In genomic region chr4:183407128-183407585, GRCh38 we compare ENCODE assay signal across 8 cellular contexts. TPM values are rescaled to one million over a fixed set of nuclear protein-coding genes. Genes with fewer than 3 reads are reported as not detected.
DNase-seq lines count a peak whose midpoint lies in the region; ATAC-seq and TF ChIP-seq lines count a peak whose summit lies in the region.

No MANE protein-coding gene starts in this region.

- TF ChIP-seq POLR2A in vagina (IDR thresholded peaks at IDR 0.05): no peak

- H3K9me3 Mint-ChIP-seq in T-cell: no peaks in the 10 kb centered on the region

- intact Hi-C loops in vagina (cut with DNase I): no loop called here

- no peaks in the 10 kb centered on the region for H3K27me3 Mint-ChIP-seq in T-cell

- H3K4me1 ChIP-seq in right atrium auricular region: no peaks in the 10 kb centered on the region
- no peaks in the 10 kb centered on the region for H3K4me1 ChIP-seq in vagina

- H3K27me3 ChIP-seq in right atrium auricular region (no peaks in the 10 kb centered on the region), vagina (no peaks in the 10 kb centered on the region)

- TF ChIP-seq CTCF in GM12875 (IDR thresholded peaks at IDR 0.05; ENCODE audit: borderline replicate concordance, insufficient read depth, low read depth, low read length) (peak; percentile 94), right atrium auricular region (IDR thresholded peaks at IDR 0.05) (peak; percentile 95 to 97), vagina (IDR thresholded peaks at IDR 0.05) (peak; percentile 60 to 93 (median 82))

- DNase-seq in NCI-H128 (lab: John Stamatoyannopoulos, UW; ENCODE audit: unreplicated experiment): peak; percentile 63
- peak; percentile 77 to 95 (median 88) for DNase-seq in T-cell
- DNase-seq in amniotic stem cell (lab: John Stamatoyannopoulos, UW): peak; percentile 44
- DNase-seq in right atrium auricular region (ENCODE audit: low spot score): peak; percentile 81
- peak; percentile 86 for DNase-seq in putamen (ENCODE audit: low spot score)
- DNase-seq in vagina (ENCODE audit: extremely low spot score in 2 of 2): no peak

- H3K36me3 ChIP-seq in right atrium auricular region: no peaks in the 10 kb centered on the region
- no peaks in the 10 kb centered on the region for H3K36me3 ChIP-seq in vagina

- H3K4me3 Mint-ChIP-seq in T-cell: peak overlapping the region; percentile 68 to 82 (median 78)

- H3K27ac Mint-ChIP-seq in T-cell: peak overlapping the region; percentile 85 to 91

- H3K4me3 ChIP-seq in GM12875 (ENCODE audit: low read depth, low read length) (peak overlapping the region; percentile 41), right atrium auricular region (peak overlapping the region; percentile 23 to 47), vagina (peak overlapping the region; percentile 40 to 48)

- H3K4me1 Mint-ChIP-seq in T-cell: peaks cover 12 to 18% (median 16%) of the 10 kb centered on the region in 3 donors

- no peaks in the 10 kb centered on the region for H3K36me3 Mint-ChIP-seq in T-cell

- CTCF ChIA-PET in T-cell (lab: Charles Lee): interaction anchor here in 1 of 2 donors (0.6 to 1.4 kb wide), 5 partner anchors 11 to 92 kb away, joined by 3 to 9 read pairs (median 3); no protein-coding TSS in a partner anchor

- ATAC-seq in HG02759 (IDR thresholded peaks at IDR 0.05; ENCODE audit: unreplicated experiment) (peak; percentile 91), T-cell (replicated peaks in 1 of 4) (peak; percentile 92 to 99 (median 96))

- H3K27ac ChIP-seq in right atrium auricular region (no peak overlapping the region), vagina (peak overlapping the region; percentile 59)

- POLR2A ChIA-PET in T-cell (lab: Charles Lee): interaction anchor here in 1 of 2 donors (0.6 to 0.9 kb wide), 2 partner anchors 37 to 1998 kb away, joined by 3 to 5 read pairs; no protein-coding TSS in a partner anchor

- H3K9me3 ChIP-seq in right atrium auricular region: no peaks in the 10 kb centered on the region
- no peaks in the 10 kb centered on the region for H3K9me3 ChIP-seq in vagina

RNA-seq across cellular contexts. Expression of gene CDKN2AIP, which starts 37.3 kb away (rescaled TPM):
- total RNA-seq in T-cell (10 to 100 TPM; 33.0 to 46.6 (median 42.7) TPM), right atrium auricular region (10 to 100 TPM in 1 of 2 donors, 1 to 10 TPM in 1; 9.7 to 11.1 TPM), vagina (15.0 TPM)

Comparison
In these comparisons a context has a peak if more than half of its experiments do, and no peak if none do; other contexts are left out.
1. DNase-seq: peak in NCI-H128 (single experiment), T-cell (34 of 34), amniotic stem cell (single experiment), right atrium auricular region (single experiment) and putamen (single experiment); none in vagina (0 of 2).
2. Peak in every context shown above with its lines, with median percentiles within 50 percentile points of each other: H3K4me3 ChIP-seq and CTCF ChIP-seq.